1 cellular context compared by ENCODE assay signal in genomic region chr9:120716483-120716882, GRCh38.
TF ChIP-seq lines count a peak whose summit lies in the region.

No MANE protein-coding gene starts in this region.

TF ChIP-seq in GM23338, 12 proteins besides CTCF, POLR2A, EP300 and RAD21 (continued from another document):
- TF ChIP-seq ZNF462 (CRISPR knock-in tag; IDR thresholded peaks at IDR 0.05), result no peak
TF ChIP-seq in GM23338: peak in this region for 0.
